8 cellular contexts compared by ENCODE assay signal in genomic region chr9:128276008-128276573, GRCh38. TPM values are rescaled to one million over a fixed set of nuclear protein-coding genes. Genes with fewer than 3 reads are reported as not detected.
A peak's percentile ranks its signal among the peaks of the same experiment; 100 is the strongest.
DNase-seq lines count a peak whose midpoint lies in the region; ATAC-seq and TF ChIP-seq lines count a peak whose summit lies in the region.

Gene SWI5, plus strand, starts transcription at chr9:128276276.

- no peaks in the 10 kb centered on the region for H3K27me3 ChIP-seq in BJ (ENCODE audit: control insufficient read depth, insufficient read depth, low read length)

- no peak for TF ChIP-seq CTCF in BJ (IDR thresholded peaks at IDR 0.05; ENCODE audit: insufficient read depth, low read depth, low read length)
- TF ChIP-seq CTCF in chondrocyte (IDR thresholded peaks at IDR 0.05): no peak

- peak within 1 kb of the TSS; percentile 95 for H3K27ac Mint-ChIP-seq in activated CD4-positive, alpha-beta T cell treated with anti-CD3 and anti-CD28 coated beads for 36 hours
- peak within 1 kb of the TSS; percentile 96 for H3K27ac Mint-ChIP-seq in chondrocyte (ENCODE audit: unreplicated experiment)

- peaks cover 7% of the 10 kb centered on the region for H3K36me3 Mint-ChIP-seq in activated CD4-positive, alpha-beta T cell treated with anti-CD3 and anti-CD28 coated beads for 36 hours (ENCODE audit: low read depth)
- peaks cover 15% of the 10 kb centered on the region for H3K36me3 Mint-ChIP-seq in chondrocyte (ENCODE audit: low read depth)

- no peaks in the 10 kb centered on the region for H3K9me3 Mint-ChIP-seq in activated CD4-positive, alpha-beta T cell treated with anti-CD3 and anti-CD28 coated beads for 36 hours (ENCODE audit: low read depth)
- H3K9me3 Mint-ChIP-seq in chondrocyte (ENCODE audit: low read depth): no peaks in the 10 kb centered on the region

- intact Hi-C loops in activated CD4-positive, alpha-beta T cell treated with anti-CD3 and anti-CD28 coated beads for 36 hours (cut with DNase I, micrococcal nuclease): loop anchor here (1.0 to 10.0 kb wide), 16 partner anchors 26 to 761 kb away; partner anchors contain the start of genes BBLN (in 1 of the 2), COQ4 (in 1 of the 2), DNM1 (in 1 of the 2) and DOLK (in 1 of the 2)

- peaks cover 31% of the 10 kb centered on the region for H3K4me1 Mint-ChIP-seq in activated CD4-positive, alpha-beta T cell treated with anti-CD3 and anti-CD28 coated beads for 36 hours
- H3K4me1 Mint-ChIP-seq in chondrocyte (ENCODE audit: low read depth): peaks cover 44% of the 10 kb centered on the region

- ATAC-seq in HG03457 (IDR thresholded peaks at IDR 0.05; ENCODE audit: unreplicated experiment): peak; percentile 90
- peak; percentile 99 for ATAC-seq in activated CD4-positive, alpha-beta T cell treated with anti-CD3 and anti-CD28 coated beads for 36 hours

- CTCF ChIA-PET in BJ (lab: Yijun Ruan, JAX): interaction anchor here (0.8 to 1.2 kb wide), 4 partner anchors 19 to 135 kb away, joined by 3 to 5 read pairs (median 4); no protein-coding TSS in a partner anchor
- CTCF ChIA-PET in activated CD4-positive, alpha-beta T cell treated with anti-CD3 and anti-CD28 coated beads for 36 hours (lab: Charles Lee): interaction anchor here (0.7 to 2.5 kb wide), 8 partner anchors 26 to 162 kb away, joined by 3 to 5 read pairs (median 4); no protein-coding TSS in a partner anchor

- peak within 1 kb of the TSS; percentile 91 for H3K4me3 ChIP-seq in BJ (ENCODE audit: low read depth, low read length)

- peak within 1 kb of the TSS; percentile 97 for H3K4me3 Mint-ChIP-seq in activated CD4-positive, alpha-beta T cell treated with anti-CD3 and anti-CD28 coated beads for 36 hours
- H3K4me3 Mint-ChIP-seq in chondrocyte (ENCODE audit: unreplicated experiment): peak within 1 kb of the TSS; percentile 100

- POLR2A ChIA-PET in BJ (lab: Charles Lee): interaction anchor here (0.6 kb wide), 1 partner anchor 31 kb away, joined by 7 read pairs; no protein-coding TSS in a partner anchor
- POLR2A ChIA-PET in activated CD4-positive, alpha-beta T cell treated with anti-CD3 and anti-CD28 coated beads for 36 hours (lab: Charles Lee): interaction anchor here (0.6 to 1.0 kb wide), 4 partner anchors 26 to 1773 kb away, joined by 3 to 4 read pairs (median 4); partner anchors contain the start of gene GLE1

- peak; percentile 95 for DNase-seq in BJ (ENCODE audit: low read depth)
- peak; percentile 95 for DNase-seq in GM19240 (ENCODE audit: insufficient read length, low spot score)
- DNase-seq in NCI-H524 (lab: John Stamatoyannopoulos, UW): peak; percentile 99 to 100
- DNase-seq in activated CD4-positive, alpha-beta T cell treated with anti-CD3 and anti-CD28 coated beads for 36 hours: peak; percentile 100
- DNase-seq in chondrocyte (ENCODE audit: low spot score): peak; percentile 100
- DNase-seq in kidney glomerular epithelial cell (lab: John Stamatoyannopoulos, UW): peak; percentile 100
- peak; percentile 100 for DNase-seq in stimulated activated CD4-positive, alpha-beta T cell treated with anti-CD3 and anti-CD28 coated beads, Interleukin-15, amount 100 ng/mL, for 48 hours (ENCODE audit: low read depth in 2 of 2)

- H3K36me3 ChIP-seq in BJ (ENCODE audit: control insufficient read depth, insufficient read depth, low read length): peaks cover 11% of the 10 kb centered on the region

- H3K27me3 Mint-ChIP-seq in activated CD4-positive, alpha-beta T cell treated with anti-CD3 and anti-CD28 coated beads for 36 hours: no peaks in the 10 kb centered on the region
- H3K27me3 Mint-ChIP-seq in chondrocyte (ENCODE audit: low read depth): no peaks in the 10 kb centered on the region

RNA-seq across cellular contexts. Expression of gene SWI5, which starts in this region (rescaled TPM):
- polyA plus RNA-seq in BJ (2011; rRNA removed): 76.4 and 77.4 TPM in 2 replicates
- polyA minus RNA-seq in BJ (2011; rRNA and poly(A)+ RNA removed): 13.5 and 14.6 TPM in 2 replicates
- 10 to 100 TPM; 13.1 to 14.1 TPM for total RNA-seq in activated CD4-positive, alpha-beta T cell treated with anti-CD3 and anti-CD28 coated beads for 36 hours
- total RNA-seq in chondrocyte: 29.4 to 33.7 TPM (median 31.7 TPM) in 3 replicates

Comparison
In these comparisons a context has a peak if more than half of its experiments do, and no peak if none do; other contexts are left out.
1. Peak in every context shown above with its lines: DNase-seq, ATAC-seq and H3K4me3 ChIP-seq.